9 cellular contexts compared by ENCODE assay signal in the genomic region with DNA sequence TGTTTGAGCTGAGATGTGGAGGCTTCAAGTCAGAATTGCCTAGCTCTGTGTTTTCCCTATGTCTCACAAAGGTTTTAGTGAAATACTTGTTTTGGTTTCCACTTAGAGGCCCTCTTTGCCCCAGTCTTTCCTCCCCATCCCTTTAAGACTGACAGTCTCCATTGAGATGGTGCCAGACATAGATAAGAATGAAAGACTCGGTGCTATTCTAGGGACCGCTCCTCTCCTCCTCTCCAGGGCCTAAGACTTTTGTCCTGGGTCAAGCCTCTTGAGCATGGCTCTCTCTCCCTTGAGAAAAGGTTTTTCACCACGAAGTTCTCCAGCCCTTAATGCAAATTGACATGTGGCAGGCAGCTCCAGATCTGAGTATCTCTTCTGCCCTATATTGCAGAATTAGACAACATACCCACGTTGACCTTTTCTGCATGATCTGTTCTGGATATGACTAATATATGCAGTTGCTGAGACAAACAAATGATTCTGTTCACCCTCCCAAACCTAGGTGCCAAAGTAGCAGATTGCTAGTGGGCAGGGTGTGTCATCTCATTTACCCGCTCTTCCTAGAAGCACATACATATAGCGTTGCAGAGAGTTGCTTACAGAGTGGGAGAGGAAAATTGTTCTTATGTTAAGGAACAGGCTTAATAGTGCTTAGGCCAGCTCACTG.
DNase-seq lines count a peak whose midpoint lies in the region; ATAC-seq, FAIRE-seq and TF ChIP-seq lines count a peak whose summit lies in the region.
"Had no signal": no experiment of that assay in that cellular context is flagged by ENCODE, and none has a peak within 500 bp of the region (broad histone marks: within the 10 kb centered on the region; RNA-seq: fewer than 3 reads in every experiment).

No MANE protein-coding gene starts in this region.

- peak; percentile 98 for ATAC-seq in GM18861 (IDR thresholded peaks at IDR 0.05; ENCODE audit: unreplicated experiment)
- ATAC-seq in GM21528 (IDR thresholded peaks at IDR 0.05; ENCODE audit: low FRiP score, unreplicated experiment) = peak; percentile 94
- ATAC-seq in HG03460 (IDR thresholded peaks at IDR 0.05; ENCODE audit: unreplicated experiment) = peak; percentile 93
- no peak for ATAC-seq in SK-N-SH treated with all-trans-retinoic acid at 6 μM for 48 hours
- ATAC-seq: T-helper 17 cell had no signal

- FAIRE-seq in urothelium cell line (lab: Jason Lieb, UNC) = no peak

- peak; percentile 46 for DNase-seq in iris pigment epithelial cell (ENCODE audit: low read depth)
- no peak for DNase-seq in UCSD-AML1 (lab: John Stamatoyannopoulos, UW; ENCODE audit: unreplicated experiment)
- DNase-seq in urothelium cell line (ENCODE audit: low spot score) = no peak
- no peak for DNase-seq in NCI-H774 (lab: John Stamatoyannopoulos, UW)
- DNase-seq: T-helper 17 cell had no signal

TF ChIP-seq in SK-N-SH treated with all-trans-retinoic acid at 6 μM for 48 hours, 23 proteins besides CTCF, POLR2A, EP300 and RAD21:
- TF ChIP-seq GLIS3 (CRISPR knock-in tag; IDR thresholded peaks at IDR 0.05) (no peak), RARB (CRISPR knock-in tag; IDR thresholded peaks at IDR 0.05) (no peak), TOX (CRISPR knock-in tag; IDR thresholded peaks at IDR 0.05; ENCODE audit: borderline replicate concordance) (no peak), ESRRG (CRISPR knock-in tag; IDR thresholded peaks at IDR 0.05) (no peak), ZNF70 (CRISPR knock-in tag; IDR thresholded peaks at IDR 0.05) (no peak), ZNF8 (CRISPR knock-in tag; IDR thresholded peaks at IDR 0.05) (no peak)
- TF ChIP-seq, protein P1, sequence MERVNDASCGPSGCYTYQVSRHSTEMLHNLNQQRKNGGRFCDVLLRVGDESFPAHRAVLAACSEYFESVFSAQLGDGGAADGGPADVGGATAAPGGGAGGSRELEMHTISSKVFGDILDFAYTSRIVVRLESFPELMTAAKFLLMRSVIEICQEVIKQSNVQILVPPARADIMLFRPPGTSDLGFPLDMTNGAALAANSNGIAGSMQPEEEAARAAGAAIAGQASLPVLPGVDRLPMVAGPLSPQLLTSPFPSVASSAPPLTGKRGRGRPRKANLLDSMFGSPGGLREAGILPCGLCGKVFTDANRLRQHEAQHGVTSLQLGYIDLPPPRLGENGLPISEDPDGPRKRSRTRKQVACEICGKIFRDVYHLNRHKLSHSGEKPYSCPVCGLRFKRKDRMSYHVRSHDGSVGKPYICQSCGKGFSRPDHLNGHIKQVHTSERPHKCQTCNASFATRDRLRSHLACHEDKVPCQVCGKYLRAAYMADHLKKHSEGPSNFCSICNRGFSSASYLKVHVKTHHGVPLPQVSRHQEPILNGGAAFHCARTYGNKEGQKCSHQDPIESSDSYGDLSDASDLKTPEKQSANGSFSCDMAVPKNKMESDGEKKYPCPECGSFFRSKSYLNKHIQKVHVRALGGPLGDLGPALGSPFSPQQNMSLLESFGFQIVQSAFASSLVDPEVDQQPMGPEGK (CRISPR knock-in tag; IDR thresholded peaks at IDR 0.05; ENCODE audit: borderline replicate concordance) = no peak
TF ChIP-seq in SK-N-SH treated with all-trans-retinoic acid at 6 μM for 48 hours: peak in this region for 0.
